Comparison of ENCODE assay signal across 21 cellular contexts in genomic region chr14:97106609-97107008, GRCh38.
A peak's percentile ranks its signal among the peaks of the same experiment; 100 is the strongest.
DNase-seq lines count a peak whose midpoint lies in the region; ATAC-seq and TF ChIP-seq lines count a peak whose summit lies in the region.
"Had no signal": no experiment of that assay in that cellular context is flagged by ENCODE, and none has a peak within 500 bp of the region (broad histone marks: within the 10 kb centered on the region; RNA-seq: fewer than 3 reads in every experiment).

No MANE protein-coding gene starts in this region.

- H3K4me3 ChIP-seq in RWPE2 (ENCODE audit: severe bottlenecking), result no peak overlapping the region
- H3K4me3 ChIP-seq: thyroid gland had no signal

- no peak for TF ChIP-seq CTCF in RWPE2 (IDR thresholded peaks at IDR 0.05; ENCODE audit: poor library complexity, severe bottlenecking)

- peaks cover 4% of the 10 kb centered on the region for H3K9me3 Mint-ChIP-seq in activated T-helper 17 cell treated with anti-CD3 and anti-CD28 coated beads, Interleukin-2, amount 50 U/mL, for 72 hours

- no peaks in the 10 kb centered on the region for H3K27me3 ChIP-seq in RWPE2 (ENCODE audit: insufficient read depth, poor library complexity, severe bottlenecking)
- H3K27me3 ChIP-seq: thyroid gland had no signal

- peak overlapping the region; percentile 54 for H3K27ac ChIP-seq in RWPE2 (ENCODE audit: poor library complexity, severe bottlenecking)
- H3K27ac ChIP-seq: thyroid gland had no signal

- no peaks in the 10 kb centered on the region for H3K9me3 ChIP-seq in RWPE2 (ENCODE audit: severe bottlenecking)
- H3K9me3 ChIP-seq: thyroid gland had no signal

- H3K4me1 ChIP-seq in RWPE2 (ENCODE audit: insufficient read depth, poor library complexity, severe bottlenecking), result peaks cover 7% of the 10 kb centered on the region

- no peak overlapping the region for H3K27ac Mint-ChIP-seq in activated T-helper 17 cell treated with anti-CD3 and anti-CD28 coated beads, Interleukin-2, amount 50 U/mL, for 72 hours

- no peaks in the 10 kb centered on the region for H3K4me1 Mint-ChIP-seq in activated T-helper 17 cell treated with anti-CD3 and anti-CD28 coated beads, Interleukin-2, amount 50 U/mL, for 72 hours
- H3K4me1 Mint-ChIP-seq: CD4-positive, CD25-positive, alpha-beta regulatory T cell had no signal

- H3K4me3 Mint-ChIP-seq in activated T-helper 17 cell treated with anti-CD3 and anti-CD28 coated beads, Interleukin-2, amount 50 U/mL, for 72 hours, result no peak overlapping the region
- H3K4me3 Mint-ChIP-seq: CD4-positive, CD25-positive, alpha-beta regulatory T cell had no signal

- ATAC-seq in GM18502 (IDR thresholded peaks at IDR 0.05; ENCODE audit: poor library complexity, unreplicated experiment) (peak; percentile 32), GM19438 (IDR thresholded peaks at IDR 0.05; ENCODE audit: low read depth, unreplicated experiment) (peak; percentile 40), HG02938 (IDR thresholded peaks at IDR 0.05; ENCODE audit: unreplicated experiment) (peak; percentile 34), RWPE2 (ENCODE audit: low read depth) (no peak), HG02763 (IDR thresholded peaks at IDR 0.05; ENCODE audit: unreplicated experiment) (no peak)
- no peak for ATAC-seq in activated T-helper 17 cell treated with anti-CD3 and anti-CD28 coated beads, Interleukin-2, amount 50 U/mL, for 72 hours (replicated peaks)
- ATAC-seq: activated CD4-positive, CD25-positive, alpha-beta regulatory T cell treated with anti-CD3 and anti-CD28 coated beads, Interleukin-2, amount 50 U/mL, for 24 hours; Right ventricle myocardium inferior; stimulated activated naive CD8-positive, alpha-beta T cell treated with anti-CD3 and anti-CD28 coated beads, Interleukin-15, Interleukin-2, amounts not matched to agents 100 U/mL and 50 U/mL, for 24 hours had no signal

- peaks cover 19% of the 10 kb centered on the region for H3K27me3 Mint-ChIP-seq in activated T-helper 17 cell treated with anti-CD3 and anti-CD28 coated beads, Interleukin-2, amount 50 U/mL, for 72 hours

- no peaks in the 10 kb centered on the region for H3K36me3 ChIP-seq in RWPE2 (ENCODE audit: low read depth)
- H3K36me3 ChIP-seq: thyroid gland had no signal

- H3K36me3 Mint-ChIP-seq in activated T-helper 17 cell treated with anti-CD3 and anti-CD28 coated beads, Interleukin-2, amount 50 U/mL, for 72 hours (ENCODE audit: low read depth), result no peaks in the 10 kb centered on the region
- H3K36me3 Mint-ChIP-seq: CD4-positive, CD25-positive, alpha-beta regulatory T cell had no signal

- DNase-seq in RWPE2 (ENCODE audit: low spot score), result no peak
- no peak for DNase-seq in amygdala (lab: John Stamatoyannopoulos, UW)
- no peak for DNase-seq in activated CD4-positive, alpha-beta T cell treated with anti-CD3 and anti-CD28 coated beads for 1 hour
- DNase-seq: activated T-cell treated with anti-CD3 and anti-CD28 coated beads, Interleukin-2, amount 50 U/mL, for 1 hour; amniotic stem cell; CD4-positive, CD25-positive, alpha-beta regulatory T cell; cortex of kidney; DMS 273 treated with DMSO at 0.1 percent for 48 hours; KBM-7; NCI-H146; NCI-H510A treated with DMSO at 0.1 percent for 48 hours; stimulated activated CD4-positive, alpha-beta T cell treated with anti-CD3 and anti-CD28 coated beads, Interleukin-4, amount 100 ng/mL, for 24 hours; stimulated activated naive CD8-positive, alpha-beta T cell treated with anti-CD3 and anti-CD28 coated beads, Interleukin-15, Interleukin-2, amounts not matched to agents 100 U/mL and 50 U/mL, for 24 hours had no signal

Comparison
In these comparisons a context has a peak if more than half of its experiments do, and no peak if none do; other contexts are left out.
1. ATAC-seq: peak in GM18502 (single experiment), GM19438 (single experiment) and HG02938 (single experiment); none in RWPE2 (single experiment), HG02763 (single experiment) and activated T-helper 17 cell treated with anti-CD3 and anti-CD28 coated beads, Interleukin-2, amount 50 U/mL, for 72 hours (single experiment).